ENCODE assay signal across 19 cellular contexts in the genomic region with DNA sequence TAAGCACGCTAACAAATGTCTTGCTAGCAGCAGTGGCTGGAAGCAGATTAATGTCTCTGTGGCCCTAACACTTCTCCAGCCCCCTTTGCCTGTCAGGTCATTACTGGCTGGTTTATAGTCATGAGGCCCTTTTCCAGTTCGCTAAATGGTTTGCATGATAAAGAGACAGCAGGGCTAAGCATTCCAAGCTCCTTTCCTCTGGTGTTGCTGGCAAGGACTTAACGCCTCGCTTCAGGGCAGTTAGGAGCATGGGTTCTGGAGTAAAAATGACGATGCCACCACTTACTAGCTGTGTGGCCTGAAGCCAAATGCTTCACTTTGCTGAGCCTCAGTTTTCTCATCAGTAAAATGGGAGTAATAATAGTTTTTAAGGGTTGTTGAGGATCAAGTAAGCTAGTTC.
DNase-seq lines count a peak whose midpoint lies in the region; ATAC-seq and TF ChIP-seq lines count a peak whose summit lies in the region.
"Had no signal": no experiment of that assay in that cellular context is flagged by ENCODE, and none has a peak within 500 bp of the region (broad histone marks: within the 10 kb centered on the region; RNA-seq: fewer than 3 reads in every experiment).

No MANE protein-coding gene starts in this region.

- no peaks in the 10 kb centered on the region; the same call in 1 of the 2 replicates for H3K27me3 Mint-ChIP-seq in H9 (ENCODE audit: low read depth)

- H3K9me3 ChIP-seq in H9 (ENCODE audit: control insufficient read depth, low read depth, low read length) (no peaks in the 10 kb centered on the region), RWPE2 (ENCODE audit: severe bottlenecking) (no peaks in the 10 kb centered on the region), iPS DF 6.9 (ENCODE audit: control insufficient read depth, insufficient read depth, low read length) (no peaks in the 10 kb centered on the region)
- H3K9me3 ChIP-seq: Caco-2 had no signal

- no peak overlapping the region for H3K18ac ChIP-seq in H9 (ENCODE audit: insufficient read length, low read depth, low read length)

- no peak overlapping the region for H2AFZ ChIP-seq in H9 (ENCODE audit: low read length)

- no peak overlapping the region for H2AK5ac ChIP-seq in H9 (ENCODE audit: insufficient read length, low read length)

- no peaks in the 10 kb centered on the region for H3K79me1 ChIP-seq in H9 (ENCODE audit: insufficient read depth, low read depth, low read length, poor library complexity, severe bottlenecking)

- H3K4me3 Mint-ChIP-seq in H9: no peak overlapping the region

- H4K91ac ChIP-seq in H9 (ENCODE audit: insufficient read length, low read depth, low read length): no peak overlapping the region

- H3K9ac ChIP-seq in H9 (ENCODE audit: extremely low read depth, insufficient read length, low read length): no peak overlapping the region
- H3K9ac ChIP-seq: KMS-11 had no signal

- H3K9me3 Mint-ChIP-seq in H9: no peaks in the 10 kb centered on the region

- ATAC-seq in RWPE2 (ENCODE audit: low read depth): no peak
- ATAC-seq: Right ventricle myocardium inferior had no signal

- H4K20me1 ChIP-seq in H9 (ENCODE audit: control insufficient read depth, insufficient read depth, insufficient read length): no peaks in the 10 kb centered on the region

- no peak overlapping the region for H3K56ac ChIP-seq in H9 (ENCODE audit: insufficient read length, low read depth, low read length)

- H2BK120ac ChIP-seq in H9 (ENCODE audit: low read depth, low read length, poor library complexity, severe bottlenecking): no peak overlapping the region

- peaks cover 59 to 63% of the 10 kb centered on the region in 2 experiments for H3K4me1 Mint-ChIP-seq in H9

- no peak overlapping the region for H3K23ac ChIP-seq in H9 (ENCODE audit: insufficient read length, low read depth, low read length)

- no peak overlapping the region for H2BK12ac ChIP-seq in H9 (ENCODE audit: insufficient read length, low read depth, low read length)

- DNase-seq in H9 (peak; percentile 84), RWPE2 (ENCODE audit: low spot score) (peak; percentile 13), iPS DF 6.9 (ENCODE audit: low read depth, low spot score) (peak; percentile 63), mesenteric fat pad (ENCODE audit: low spot score) (peak; percentile 18), GM10266 (ENCODE audit: extremely low spot score) (no peak), foreskin melanocyte (no peak)
- no peak for DNase-seq in activated CD4-positive, CD25-positive, alpha-beta regulatory T cell treated with anti-CD3 and anti-CD28 coated beads, Interleukin-2, amount 50 U/mL, for 72 hours
- DNase-seq: ACHN, AML-193, Caco-2, DMS153, HCEC 1CT, NCI-H1048, NCI-H1436 treated with DMSO at 0.1 percent for 48 hours, NCI-H2029 treated with DMSO at 0.1 percent for 48 hours, NCI-H2171 treated with DMSO at 0.1 percent for 48 hours, NCI-H748 treated with DMSO at 0.1 percent for 48 hours had no signal

- H3K27ac ChIP-seq in H9 (ENCODE audit: insufficient read length, low read depth, low read length): no peak overlapping the region
- no peak overlapping the region for H3K27ac ChIP-seq in RWPE2 (ENCODE audit: poor library complexity, severe bottlenecking)
- H3K27ac ChIP-seq in iPS DF 6.9 (ENCODE audit: low read length): no peak overlapping the region
- H3K27ac ChIP-seq: KMS-11 had no signal

- no peak overlapping the region for H3K4ac ChIP-seq in H9 (ENCODE audit: low read depth, low read length)

- no CpG with 5 or more reads among the region's 5 CpGs for WGBS in H9 (ENCODE audit: extremely low coverage, insufficient read length, low lambda C conversion rate)
- WGBS in iPS DF 6.9 (ENCODE audit: insufficient coverage, insufficient read length): no CpG with 5 or more reads among the region's 5 CpGs

- no peak overlapping the region for H3K4me3 ChIP-seq in RWPE2 (ENCODE audit: severe bottlenecking)
- no peak overlapping the region for H3K4me3 ChIP-seq in iPS DF 6.9 (ENCODE audit: low read length)

- H2BK20ac ChIP-seq in H9 (ENCODE audit: low read depth, low read length, poor library complexity, severe bottlenecking): no peak overlapping the region

- no peaks in the 10 kb centered on the region for H3K23me2 ChIP-seq in H9 (ENCODE audit: insufficient read length, low read depth, low read length, poor library complexity, severe bottlenecking)

- no peak overlapping the region for H4K8ac ChIP-seq in H9 (replicated peaks; ENCODE audit: insufficient read length, low read depth, low read length)

- peak overlapping the region; percentile 3 for H3K4me2 ChIP-seq in H9 (ENCODE audit: insufficient read depth, insufficient read length, low read length)
- H3K4me2 ChIP-seq: KMS-11 had no signal

- H3K36me3 ChIP-seq in RWPE2 (ENCODE audit: low read depth): no peaks in the 10 kb centered on the region
- H3K36me3 ChIP-seq in iPS DF 6.9 (ENCODE audit: control insufficient read depth, insufficient read depth, low read length): no peaks in the 10 kb centered on the region

- peaks cover 0 to 2% (median 0%) of the 10 kb centered on the region in 3 experiments; a peak in 2 of 7 replicates for H3K36me3 Mint-ChIP-seq in H9 (ENCODE audit: insufficient read depth in 1 of 3, low read depth in 3 of 3)

- no peak overlapping the region for H3K14ac ChIP-seq in H9 (ENCODE audit: insufficient read depth, low read length)

- TF ChIP-seq CTCF in H9 (conservative IDR thresholded peaks at IDR 0.05) (no peak), RWPE2 (IDR thresholded peaks at IDR 0.05; ENCODE audit: poor library complexity, severe bottlenecking) (no peak), GM10266 (IDR thresholded peaks at IDR 0.05; ENCODE audit: control insufficient read depth, insufficient read depth, low read depth, missing control alignments) (no peak)

- no peaks in the 10 kb centered on the region for H3K79me2 ChIP-seq in H9 (ENCODE audit: insufficient read depth, low read length)

- H3T11ph ChIP-seq in H9 (ENCODE audit: low read length): no peak overlapping the region

- H3K4me1 ChIP-seq in H9 (ENCODE audit: insufficient read depth, low read length): peaks cover 7% of the 10 kb centered on the region; the same call in 1 of the 2 replicates
- H3K4me1 ChIP-seq in RWPE2 (ENCODE audit: insufficient read depth, poor library complexity, severe bottlenecking): no peaks in the 10 kb centered on the region
- peaks cover 14% of the 10 kb centered on the region for H3K4me1 ChIP-seq in iPS DF 6.9 (ENCODE audit: control insufficient read depth, insufficient read depth, low read length)
- H3K4me1 ChIP-seq: Caco-2 had no signal

- H2BK5ac ChIP-seq in H9 (ENCODE audit: insufficient read length, low read length): no peak overlapping the region

- H3K27me3 ChIP-seq in H9 (ENCODE audit: insufficient read depth, low read length) (no peaks in the 10 kb centered on the region), RWPE2 (ENCODE audit: insufficient read depth, poor library complexity, severe bottlenecking) (no peaks in the 10 kb centered on the region), iPS DF 6.9 (ENCODE audit: control insufficient read depth, insufficient read depth, low read length) (no peaks in the 10 kb centered on the region)

- H4K5ac ChIP-seq in H9 (ENCODE audit: insufficient read length, low read depth, low read length): no peak overlapping the region

- H3K27ac Mint-ChIP-seq in H9: peak overlapping the region; percentile 32 to 74 (median 61); a peak in 4 of 7 replicates

- no peak overlapping the region for H2BK15ac ChIP-seq in H9 (ENCODE audit: low read depth, low read length)

Comparison
In these comparisons a context has a peak if more than half of its experiments do, and no peak if none do; other contexts are left out.
1. DNase-seq: peak in H9 (single experiment), RWPE2 (single experiment), iPS DF 6.9 (single experiment) and mesenteric fat pad (single experiment); none in GM10266 (single experiment), foreskin melanocyte (single experiment) and activated CD4-positive, CD25-positive, alpha-beta regulatory T cell treated with anti-CD3 and anti-CD28 coated beads, Interleukin-2, amount 50 U/mL, for 72 hours (single experiment).